26 cellular contexts compared by ENCODE assay signal in genomic region chr5:136717917-136718316, GRCh38.
"Had no signal": no experiment of that assay in that cellular context is flagged by ENCODE, and none has a peak within 500 bp of the region (broad histone marks: within the 10 kb centered on the region; RNA-seq: fewer than 3 reads in every experiment).

No MANE protein-coding gene starts in this region.

- H3K27ac ChIP-seq: colonic mucosa, epithelial cell of prostate, esophagus squamous epithelium, gastrocnemius medialis, heart right ventricle, left lung, lower lobe of right lung had no signal

- H3K9me3 Mint-ChIP-seq: dendritic cell treated with granulocyte-macrophage colony-stimulating factor and Interleukin-4, amounts not matched to agents 40 ng/mL and 50 ng/mL, for 4 days had no signal

- H3K36me3 ChIP-seq: colonic mucosa, esophagus squamous epithelium, gastrocnemius medialis, heart right ventricle, left lung, lower lobe of right lung had no signal

- H3K27me3 ChIP-seq: colonic mucosa, esophagus squamous epithelium, gastrocnemius medialis, left lung had no signal

- DNase-seq: colonic mucosa; cortex of kidney; effector CD8-positive, alpha-beta T cell; effector memory CD8-positive, alpha-beta T cell; endodermal cell; erythroblast; esophagus squamous epithelium; foreskin fibroblast; foreskin melanocyte; gastrocnemius medialis; glutamatergic neuron; head of caudate nucleus; heart right ventricle; hippocampal formation; left cardiac atrium; left lung; left ventricle myocardium superior; lower lobe of right lung; mesenchymal stem cell; mucosa of descending colon; naive B cell; naive thymus-derived CD8-positive, alpha-beta T cell had no signal

- H3K4me1 ChIP-seq: colonic mucosa, esophagus squamous epithelium, gastrocnemius medialis, heart right ventricle, left lung, lower lobe of right lung had no signal

- H3K27me3 Mint-ChIP-seq: dendritic cell treated with granulocyte-macrophage colony-stimulating factor and Interleukin-4, amounts not matched to agents 40 ng/mL and 50 ng/mL, for 4 days; effector memory CD8-positive, alpha-beta T cell; naive B cell had no signal

- H3K9me3 ChIP-seq: colonic mucosa, esophagus squamous epithelium, gastrocnemius medialis, heart right ventricle, left lung, lower lobe of right lung, mucosa of descending colon had no signal

- H3K27ac Mint-ChIP-seq: dendritic cell treated with granulocyte-macrophage colony-stimulating factor and Interleukin-4, amounts not matched to agents 40 ng/mL and 50 ng/mL, for 4 days; effector memory CD8-positive, alpha-beta T cell; endodermal cell; mesothelial cell of epicardium; naive B cell; naive thymus-derived CD8-positive, alpha-beta T cell had no signal

- H3K4me3 ChIP-seq: colonic mucosa, esophagus squamous epithelium, gastrocnemius medialis, heart right ventricle, left lung, lower lobe of right lung, mucosa of descending colon had no signal

- H3K4me3 Mint-ChIP-seq: dendritic cell treated with granulocyte-macrophage colony-stimulating factor and Interleukin-4, amounts not matched to agents 40 ng/mL and 50 ng/mL, for 4 days; effector memory CD8-positive, alpha-beta T cell; endodermal cell; mesothelial cell of epicardium; naive B cell; naive thymus-derived CD8-positive, alpha-beta T cell had no signal

- ATAC-seq: effector memory CD8-positive, alpha-beta T cell; esophagus mucosa; gastrocnemius medialis; heart right ventricle; left cardiac atrium; left lung; left ventricle myocardium superior; lower lobe of right lung; mucosa of descending colon; naive thymus-derived CD8-positive, alpha-beta T cell had no signal

- H3K36me3 Mint-ChIP-seq: mesothelial cell of epicardium; naive B cell; naive thymus-derived CD8-positive, alpha-beta T cell had no signal

- H3K4me1 Mint-ChIP-seq: endodermal cell; naive B cell; naive thymus-derived CD8-positive, alpha-beta T cell had no signal
